In genomic region chr18:74292541-74292858, GRCh38 we compare ENCODE assay signal across 8 cellular contexts. TPM values are rescaled to one million over a fixed set of nuclear protein-coding genes. Genes with fewer than 3 reads are reported as not detected.
DNase-seq lines count a peak whose midpoint lies in the region; ATAC-seq lines count a peak whose summit lies in the region.

No MANE protein-coding gene starts in this region.

- peak overlapping the region; percentile 48 for H3K27ac ChIP-seq in BLaER1
- no peak overlapping the region for H3K27ac ChIP-seq in Karpas-422 (ENCODE audit: low read length)

- no peaks in the 10 kb centered on the region for H3K36me3 ChIP-seq in BLaER1
- no peaks in the 10 kb centered on the region for H3K36me3 ChIP-seq in Karpas-422 (ENCODE audit: insufficient read depth, low read length)

- H3K9ac ChIP-seq in BLaER1 (peak overlapping the region; percentile 62), Karpas-422 (ENCODE audit: low read length) (peak overlapping the region; percentile 76)

- peaks cover 7% of the 10 kb centered on the region; the same call in 1 of the 2 replicates for H3K9me3 ChIP-seq in BLaER1
- no peaks in the 10 kb centered on the region for H3K9me3 ChIP-seq in Karpas-422 (ENCODE audit: low read length)

- H3K4me3 ChIP-seq in BLaER1: peak overlapping the region; percentile 91
- peak overlapping the region; percentile 87 for H3K4me3 ChIP-seq in Karpas-422 (ENCODE audit: low read length)

- H3K9me2 ChIP-seq in Karpas-422 (replicated peaks; ENCODE audit: insufficient read depth, low read length): no peaks in the 10 kb centered on the region

- DNase-seq in Karpas-422 (no peak), dermis blood vessel endothelial cell (peak; percentile 7), COLO829 (ENCODE audit: low spot score) (no peak)
- DNase-seq in natural killer cell treated with Interleukin-12 subunit alpha and Interleukin-12 subunit beta and Interleukin-15 and Interleukin-18, amount 100 ng/mL, for 72 hours (ENCODE audit: low spot score): no peak

- H3K27me3 ChIP-seq in BLaER1 (no peaks in the 10 kb centered on the region), Karpas-422 (ENCODE audit: low read length) (no peaks in the 10 kb centered on the region)

- no peak for ATAC-seq in natural killer cell treated with Interleukin-12 subunit alpha and Interleukin-12 subunit beta and Interleukin-15 and Interleukin-18, amount 100 ng/mL, for 72 hours
- no peak for ATAC-seq in HG02642 (IDR thresholded peaks at IDR 0.05; ENCODE audit: poor library complexity, unreplicated experiment)
- no peak for ATAC-seq in HG03354 (IDR thresholded peaks at IDR 0.05; ENCODE audit: poor library complexity, severe bottlenecking, unreplicated experiment)
- ATAC-seq in HG03095 (IDR thresholded peaks at IDR 0.05; ENCODE audit: unreplicated experiment): no peak

- H3K9me3 Mint-ChIP-seq in natural killer cell treated with Interleukin-12 subunit alpha and Interleukin-12 subunit beta and Interleukin-15 and Interleukin-18, amount 100 ng/mL, for 72 hours: no peaks in the 10 kb centered on the region

- H3K4me1 Mint-ChIP-seq in natural killer cell treated with Interleukin-12 subunit alpha and Interleukin-12 subunit beta and Interleukin-15 and Interleukin-18, amount 100 ng/mL, for 72 hours (ENCODE audit: low read depth in 2 of 2): peaks cover 6 to 18% of the 10 kb centered on the region in 2 donors

- H3K4me2 ChIP-seq in BLaER1 (peak overlapping the region; percentile 82), Karpas-422 (ENCODE audit: low read depth, low read length, poor library complexity, severe bottlenecking) (peak overlapping the region; percentile 84)

- H3K27ac Mint-ChIP-seq in natural killer cell treated with Interleukin-12 subunit alpha and Interleukin-12 subunit beta and Interleukin-15 and Interleukin-18, amount 100 ng/mL, for 72 hours: peak overlapping the region; percentile 64 to 85

- H4K20me1 ChIP-seq in BLaER1 (no peaks in the 10 kb centered on the region), Karpas-422 (ENCODE audit: insufficient read depth, low read depth, low read length) (no peaks in the 10 kb centered on the region)

- no peak overlapping the region for H3K4me3 Mint-ChIP-seq in natural killer cell treated with Interleukin-12 subunit alpha and Interleukin-12 subunit beta and Interleukin-15 and Interleukin-18, amount 100 ng/mL, for 72 hours

- no peaks in the 10 kb centered on the region for H3K27me3 Mint-ChIP-seq in natural killer cell treated with Interleukin-12 subunit alpha and Interleukin-12 subunit beta and Interleukin-15 and Interleukin-18, amount 100 ng/mL, for 72 hours

- H3K79me2 ChIP-seq in Karpas-422 (ENCODE audit: low read length): 0 out of 2 replicates have a peak, but pooled peaks cover 3% of the 10 kb centered on the region

- no peaks in the 10 kb centered on the region for H3K36me3 Mint-ChIP-seq in natural killer cell treated with Interleukin-12 subunit alpha and Interleukin-12 subunit beta and Interleukin-15 and Interleukin-18, amount 100 ng/mL, for 72 hours

- H3K4me1 ChIP-seq in BLaER1 (peaks cover 23% of the 10 kb centered on the region), Karpas-422 (ENCODE audit: low read length) (peaks cover 16% of the 10 kb centered on the region)

- H2AFZ ChIP-seq in Karpas-422 (ENCODE audit: low read length): peak overlapping the region; percentile 66

RNA-seq across cellular contexts. Expression of gene CYB5A, which starts 0.7 kb away (rescaled TPM):
- 43.5 and 50.9 TPM in 2 replicates for total RNA-seq in Karpas-422 (2014; rRNA removed; shearing (Covaris generic); ENCODE audit: low replicate concordance)
- total RNA-seq in dermis blood vessel endothelial cell: 58.3 and 86.8 TPM in 2 replicates
- total RNA-seq in natural killer cell treated with Interleukin-12 subunit alpha and Interleukin-12 subunit beta and Interleukin-15 and Interleukin-18, amount 100 ng/mL, for 72 hours: 10 to 100 TPM; 27.2 to 55.6 TPM

RNA-seq across cellular contexts. Expression of gene C18orf63, which starts 23.1 kb away (rescaled TPM):
- not detected in 2 replicates for total RNA-seq in Karpas-422 (2014; rRNA removed; shearing (Covaris generic); ENCODE audit: low replicate concordance)
- not detected in 2 replicates for total RNA-seq in dermis blood vessel endothelial cell
- total RNA-seq in natural killer cell treated with Interleukin-12 subunit alpha and Interleukin-12 subunit beta and Interleukin-15 and Interleukin-18, amount 100 ng/mL, for 72 hours: not detected
